9 cellular contexts compared by ENCODE assay signal in the genomic region with DNA sequence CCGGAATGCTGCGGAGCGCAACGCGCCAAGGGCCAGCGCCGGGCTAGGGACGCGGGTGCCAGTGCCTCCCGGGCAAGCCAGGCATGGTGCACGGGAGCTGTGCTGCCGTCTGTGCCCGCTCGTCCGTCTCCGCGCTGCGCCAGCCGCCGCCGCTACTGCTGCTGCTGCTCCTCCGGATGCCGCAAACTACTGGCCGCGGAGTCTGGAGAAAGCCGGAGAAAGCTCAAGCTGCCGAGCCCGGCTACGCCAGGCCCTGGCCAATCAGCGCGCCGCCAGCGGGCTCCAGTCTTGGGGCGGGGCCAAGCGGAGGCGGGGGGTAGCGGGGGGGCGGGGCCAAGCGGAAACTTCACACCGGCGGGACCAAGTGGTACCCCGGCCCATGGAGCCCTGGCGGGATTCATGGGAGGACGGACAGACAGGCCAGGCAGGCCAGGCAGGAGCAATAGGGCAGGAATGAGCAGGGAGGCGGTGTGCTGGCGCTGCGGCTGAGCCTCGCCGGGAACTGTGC. TPM values are rescaled to one million over a fixed set of nuclear protein-coding genes. Genes with fewer than 3 reads are reported as not detected.
DNase-seq lines count a peak whose midpoint lies in the region; ATAC-seq, FAIRE-seq and TF ChIP-seq lines count a peak whose summit lies in the region.
"Had no signal": no experiment of that assay in that cellular context is flagged by ENCODE, and none has a peak within 500 bp of the region (broad histone marks: within the 10 kb centered on the region; RNA-seq: fewer than 3 reads in every experiment).

Gene PCDH19, minus strand, starts transcription at position 191 of the 508 bp plus-strand sequence. CDS start 1,676 bp downstream, outside the sequence.

- peak within 1 kb of the TSS; percentile 89 for H2AFZ ChIP-seq in neural progenitor cell (replicated peaks)

- H3K27me3 ChIP-seq in Caco-2 (replicated peaks; ENCODE audit: control insufficient read depth, insufficient read depth, low read length) (no peaks in the 10 kb centered on the region; the same call in 1 of the 2 replicates), neural progenitor cell (peaks cover 74% of the 10 kb centered on the region), tibial nerve (peaks cover 0 to 73% of the 10 kb centered on the region in 2 donors)

- 0 to 50% methylated on average over 8 to 45 of the region's 49 CpGs for WGBS in tibial nerve, 2 donors

- H3K4me3 ChIP-seq in Caco-2 (ENCODE audit: low read depth, low read length) = peak within 1 kb of the TSS; percentile 30
- H3K4me3 ChIP-seq in neural progenitor cell = peak within 1 kb of the TSS; percentile 56
- peak within 1 kb of the TSS; percentile 26 to 55 (median 34) for H3K4me3 ChIP-seq in tibial nerve

- TF ChIP-seq EP300 in tibial nerve (IDR thresholded peaks at IDR 0.05) = peak in 1 of 2 donors; percentile 68

- intact Hi-C loops in Caco-2 (cut with micrococcal nuclease; ENCODE audit: unreplicated experiment) = loop anchor here (5.0 kb wide), 1 partner anchor 333 kb away; no protein-coding TSS in a partner anchor

- no peaks in the 10 kb centered on the region for H4K20me1 ChIP-seq in neural progenitor cell (ENCODE audit: low read depth)

- POLR2A ChIA-PET in Caco-2 (lab: Charles Lee) = no interaction called here

- no peaks in the 10 kb centered on the region for H3K79me2 ChIP-seq in neural progenitor cell (ENCODE audit: low read depth)

- CTCF ChIA-PET in Caco-2 (lab: Charles Lee) = interaction anchor here (0.6 to 1.9 kb wide), 3 partner anchors 42 to 691 kb away, joined by 4 to 6 read pairs (median 4); no protein-coding TSS in a partner anchor

- peak in 1 of 2 donors; percentile 46 for TF ChIP-seq POLR2A in tibial nerve (IDR thresholded peaks at IDR 0.05)

- peak; percentile 76 to 79 for ATAC-seq in activated T-cell treated with anti-CD3 and anti-CD28 coated beads, Interleukin-2, amount 50 U/mL, for 4 hours

- H3K4me1 Mint-ChIP-seq in Caco-2 (ENCODE audit: low read depth, unreplicated experiment) (peaks cover 5% of the 10 kb centered on the region), neural progenitor cell (peaks cover 49% of the 10 kb centered on the region)
- peaks cover 11% of the 10 kb centered on the region for H3K4me1 Mint-ChIP-seq in activated T-cell treated with anti-CD3 and anti-CD28 coated beads, Interleukin-2, amount 50 U/mL, for 4 hours (ENCODE audit: low read depth)

- H3K27me3 Mint-ChIP-seq in Caco-2 (ENCODE audit: insufficient read depth, unreplicated experiment) = peaks cover 17% of the 10 kb centered on the region
- H3K27me3 Mint-ChIP-seq in activated T-cell treated with anti-CD3 and anti-CD28 coated beads, Interleukin-2, amount 50 U/mL, for 4 hours (ENCODE audit: low read depth) = peaks cover 63% of the 10 kb centered on the region
- H3K27me3 Mint-ChIP-seq in neural progenitor cell (ENCODE audit: insufficient read depth, low read depth) = peaks cover 44% of the 10 kb centered on the region

- H3K27ac Mint-ChIP-seq in Caco-2 (ENCODE audit: unreplicated experiment) (no peak within 1 kb of the TSS), neural progenitor cell (peak within 1 kb of the TSS; percentile 60)

- H3K9me3 ChIP-seq in Caco-2 (no peaks in the 10 kb centered on the region), neural progenitor cell (ENCODE audit: low read depth) (no peaks in the 10 kb centered on the region), tibial nerve (no peaks in the 10 kb centered on the region)
- H3K9me3 ChIP-seq: neutrophil had no signal

- peak within 1 kb of the TSS; percentile 81 for H3K4me2 ChIP-seq in neural progenitor cell

- DNase-seq in Caco-2 = peak; percentile 54 to 64
- DNase-seq in HuH-7 (ENCODE audit: low spot score) = peak; percentile 80
- no peak for DNase-seq in activated T-cell treated with anti-CD3 and anti-CD28 coated beads, Interleukin-2, amount 50 U/mL, for 4 hours
- DNase-seq in frontal cortex (ENCODE audit: low spot score in 2 of 2) = peak; percentile 69 to 78
- peak; percentile 89 for DNase-seq in neural progenitor cell (ENCODE audit: low spot score)
- peak; percentile 27 for DNase-seq in tibial nerve (ENCODE audit: low spot score in 2 of 2)
- DNase-seq in central memory CD4-positive, alpha-beta T cell = no peak
- no peak for DNase-seq in GM19238 (ENCODE audit: insufficient read length, low spot score)

- no peaks in the 10 kb centered on the region for H3K9me3 Mint-ChIP-seq in Caco-2 (ENCODE audit: unreplicated experiment)
- no peaks in the 10 kb centered on the region for H3K9me3 Mint-ChIP-seq in activated T-cell treated with anti-CD3 and anti-CD28 coated beads, Interleukin-2, amount 50 U/mL, for 4 hours
- peaks cover 21% of the 10 kb centered on the region for H3K9me3 Mint-ChIP-seq in neural progenitor cell

- H3K36me3 Mint-ChIP-seq in Caco-2 (ENCODE audit: insufficient read depth, unreplicated experiment) (no peaks in the 10 kb centered on the region), neural progenitor cell (peaks cover 25% of the 10 kb centered on the region)
- H3K36me3 Mint-ChIP-seq in activated T-cell treated with anti-CD3 and anti-CD28 coated beads, Interleukin-2, amount 50 U/mL, for 4 hours (ENCODE audit: insufficient read depth) = no peaks in the 10 kb centered on the region

- H3K27ac ChIP-seq in neural progenitor cell (no peak within 1 kb of the TSS), tibial nerve (peak within 1 kb of the TSS in 1 of 4 donors; percentile 47)
- H3K27ac ChIP-seq: neutrophil had no signal

- H3K4me3 Mint-ChIP-seq in Caco-2 (ENCODE audit: unreplicated experiment) (peak within 1 kb of the TSS; percentile 78), neural progenitor cell (peak within 1 kb of the TSS; percentile 95)
- peak within 1 kb of the TSS; percentile 58 for H3K4me3 Mint-ChIP-seq in activated T-cell treated with anti-CD3 and anti-CD28 coated beads, Interleukin-2, amount 50 U/mL, for 4 hours

- H3K9ac ChIP-seq in neural progenitor cell = no peak within 1 kb of the TSS

- H3K4me1 ChIP-seq in Caco-2 (no peaks in the 10 kb centered on the region), neural progenitor cell (no peaks in the 10 kb centered on the region), tibial nerve (peaks cover 0 to 36% (median 0%) of the 10 kb centered on the region in 4 donors)

- peaks cover 8% of the 10 kb centered on the region for H3F3A ChIP-seq in neural progenitor cell (ENCODE audit: low read depth)

- H3K36me3 ChIP-seq in Caco-2 (ENCODE audit: control insufficient read depth, insufficient read depth, low read length) = no peaks in the 10 kb centered on the region
- H3K36me3 ChIP-seq in neural progenitor cell = no peaks in the 10 kb centered on the region
- H3K36me3 ChIP-seq in tibial nerve = no peaks in the 10 kb centered on the region
- H3K36me3 ChIP-seq: neutrophil had no signal

- no TSS peak for BruUV-seq in Caco-2 (replicated peaks; lab: Mats Ljungman, UMichigan)

- FAIRE-seq in frontal cortex (lab: Jason Lieb, UNC) = no peak

- TF ChIP-seq CTCF in Caco-2 (IDR thresholded peaks at IDR 0.05; ENCODE audit: insufficient read depth in 1 of 2, low read depth in 1 of 2, low read length in 1 of 2, severe bottlenecking in 1 of 2, unreplicated experiment in 1 of 2) = no peak
- TF ChIP-seq CTCF in neural progenitor cell (IDR thresholded peaks at IDR 0.05) = no peak
- TF ChIP-seq CTCF in tibial nerve (IDR thresholded peaks at IDR 0.05) = no peak

RNA-seq across cellular contexts. Expression of gene PCDH19, which starts in this region (rescaled TPM):
- total RNA-seq in Caco-2 (2022) = 0.11 and 0.14 TPM in 2 replicates
- not detected for total RNA-seq in activated T-cell treated with anti-CD3 and anti-CD28 coated beads, Interleukin-2, amount 50 U/mL, for 4 hours
- total RNA-seq in frontal cortex = 22.8 TPM
- 3.4 TPM in 2 replicates for total RNA-seq in neural progenitor cell (ENCODE audit: low replicate concordance)
- 1 to 10 TPM; 5.5 to 8.8 (median 6.0) TPM for total RNA-seq in tibial nerve

Comparison
In these comparisons a context has a peak if more than half of its experiments do, and no peak if none do; other contexts are left out.
1. Peak in DNase-seq and H3K4me3 ChIP-seq in Caco-2; RNA of the gene not detected or under 1 TPM.
2. Peak in ATAC-seq in activated T-cell treated with anti-CD3 and anti-CD28 coated beads, Interleukin-2, amount 50 U/mL, for 4 hours; RNA of the gene not detected or under 1 TPM.
3. DNase-seq: peak in HuH-7 (single experiment), frontal cortex (2 of 2), neural progenitor cell (single experiment) and tibial nerve (2 of 2); none in activated T-cell treated with anti-CD3 and anti-CD28 coated beads, Interleukin-2, amount 50 U/mL, for 4 hours (single experiment), central memory CD4-positive, alpha-beta T cell (single experiment) and GM19238 (single experiment).
4. Peak in every context shown above with its lines, with median percentiles within 50 percentile points of each other: H3K4me3 ChIP-seq and H3K4me3 Mint-ChIP-seq.